In genomic region chr17:47949197-47949759, GRCh38 we compare ENCODE assay signal across 8 cellular contexts.
DNase-seq lines count a peak whose midpoint lies in the region; TF ChIP-seq lines count a peak whose summit lies in the region.

No MANE protein-coding gene starts in this region.

- H3K27me3 ChIP-seq in HUES6 (ENCODE audit: control insufficient read depth, insufficient read depth, low read length) (no peaks in the 10 kb centered on the region), NT2/D1 (ENCODE audit: insufficient read depth, insufficient read length) (no peaks in the 10 kb centered on the region), mucosa of rectum (ENCODE audit: control insufficient read depth in 2 of 2, insufficient read depth in 2 of 2, low read length in 2 of 2) (no peaks in the 10 kb centered on the region)

- H3K4me1 ChIP-seq in HUES6 (ENCODE audit: control insufficient read depth, insufficient read depth, low read length) (peaks cover 14% of the 10 kb centered on the region), NT2/D1 (ENCODE audit: insufficient read depth, insufficient read length) (peaks cover 11% of the 10 kb centered on the region), mucosa of rectum (ENCODE audit: control insufficient read depth in 2 of 2, insufficient read depth in 2 of 2, low read length in 2 of 2) (peaks cover 63 to 68% of the 10 kb centered on the region in 2 donors)

- H3K4me3 ChIP-seq in HUES6 (ENCODE audit: low read depth, low read length) (peak overlapping the region; percentile 42), NT2/D1 (ENCODE audit: insufficient read length, low read depth) (no peak overlapping the region), epithelial cell of esophagus (ENCODE audit: low read length) (no peak overlapping the region), mucosa of rectum (ENCODE audit: low read length in 2 of 2) (peak overlapping the region; percentile 58 to 59)

- peak; percentile 87 for TF ChIP-seq CTCF in epithelial cell of esophagus (IDR thresholded peaks at IDR 0.05; ENCODE audit: insufficient read depth, low read depth, low read length, missing control alignments)

- peak; percentile 79 for DNase-seq in SIG-M5 treated with dmso at 0.1 percent for 504 hours (lab: John Stamatoyannopoulos, UW; ENCODE audit: unreplicated experiment)
- no peak for DNase-seq in SIG-M5 (lab: John Stamatoyannopoulos, UW)
- peak; percentile 70 for DNase-seq in NT2/D1 (ENCODE audit: low read depth, low spot score)
- peak; percentile 79 for DNase-seq in activated T-cell treated with anti-CD3 and anti-CD28 coated beads for 1 hour (ENCODE audit: low read depth)
- DNase-seq in epithelial cell of esophagus (ENCODE audit: low read depth), result peak; percentile 78
- DNase-seq in stimulated activated CD8-positive, alpha-beta memory T cell treated with anti-CD3 and anti-CD28 coated beads, Interleukin-2, amount 100 ng/mL, for 1 hour (ENCODE audit: low read depth in 2 of 2), result peak; percentile 71

- peak overlapping the region; percentile 37 for H3K9ac ChIP-seq in HUES6 (ENCODE audit: low read length)
- peak overlapping the region; percentile 59 for H3K9ac ChIP-seq in NT2/D1 (ENCODE audit: insufficient read length, low read depth)
- peak overlapping the region; percentile 54 to 63 for H3K9ac ChIP-seq in mucosa of rectum (ENCODE audit: low read depth in 1 of 2, low read length in 2 of 2)

- 0 out of 2 replicates have a peak, but pooled peaks cover 9% of the 10 kb centered on the region for H3K36me3 ChIP-seq in HUES6 (ENCODE audit: control insufficient read depth, insufficient read depth, low read length)
- peaks cover 41% of the 10 kb centered on the region for H3K36me3 ChIP-seq in NT2/D1 (ENCODE audit: insufficient read depth, insufficient read length, low read length)
- peaks cover 31 to 37% of the 10 kb centered on the region in 2 donors for H3K36me3 ChIP-seq in mucosa of rectum (ENCODE audit: control insufficient read depth in 2 of 2, insufficient read depth in 2 of 2, low read length in 2 of 2)

- H3K27ac ChIP-seq in HUES6 (ENCODE audit: low read depth, low read length) (no peak overlapping the region), mucosa of rectum (ENCODE audit: low read depth in 2 of 2, low read length in 2 of 2) (peak overlapping the region; percentile 79 to 83)

- no peaks in the 10 kb centered on the region for H3K9me3 ChIP-seq in HUES6 (ENCODE audit: control insufficient read depth, insufficient read depth, low read depth, low read length)
- no peaks in the 10 kb centered on the region for H3K9me3 ChIP-seq in NT2/D1 (ENCODE audit: insufficient read depth, low read length)
- H3K9me3 ChIP-seq in mucosa of rectum (ENCODE audit: control insufficient read depth in 2 of 2, low read length in 2 of 2), result no peaks in the 10 kb centered on the region

Comparison
In these comparisons a context has a peak if more than half of its experiments do, and no peak if none do; other contexts are left out.
1. H3K4me3 ChIP-seq: peak in HUES6 (single experiment) and mucosa of rectum (2 of 2); none in NT2/D1 (single experiment) and epithelial cell of esophagus (single experiment).
2. Peak in every context shown above with its lines, with median percentiles within 50 percentile points of each other: H3K9ac ChIP-seq.